ENCODE assay signal across 13 cellular contexts in genomic region chr13:64912141-64912540, GRCh38.
DNase-seq lines count a peak whose midpoint lies in the region; ATAC-seq and TF ChIP-seq lines count a peak whose summit lies in the region.
"Had no signal": no experiment of that assay in that cellular context is flagged by ENCODE, and none has a peak within 500 bp of the region (broad histone marks: within the 10 kb centered on the region; RNA-seq: fewer than 3 reads in every experiment).

No MANE protein-coding gene starts in this region.

- TF ChIP-seq CTCF in AG04450 (IDR thresholded peaks at IDR 0.05; ENCODE audit: low read depth, low read length), result no peak
- TF ChIP-seq CTCF in cardiac fibroblast (IDR thresholded peaks at IDR 0.05; ENCODE audit: low read depth, low read length), result no peak

- CTCF ChIA-PET in AG04450 (lab: Charles Lee), result interaction anchor here (0.6 kb wide), 1 partner anchor 54 kb away, joined by 3 read pairs; no protein-coding TSS in a partner anchor

- DNase-seq in AG04450 (ENCODE audit: low read depth, low spot score), result peak; percentile 23
- DNase-seq in M059J (ENCODE audit: low read depth), result peak; percentile 9
- peak; percentile 64 to 76 for DNase-seq in cardiac fibroblast (ENCODE audit: low read depth in 2 of 2)
- DNase-seq in lung microvascular endothelial cell (ENCODE audit: low read depth in 2 of 2), result peak; percentile 7 to 77
- DNase-seq in activated effector memory CD4-positive, alpha-beta T cell treated with Interleukin-2 at 50 U/mL for 16 hours, result no peak
- DNase-seq: activated naive CD4-positive, alpha-beta T cell treated with Interleukin-2 at 50 U/mL for 16 hours; pancreas; stimulated activated CD4-positive, alpha-beta T cell treated with anti-CD3 and anti-CD28 coated beads, Interleukin-15, amount 100 ng/mL, for 24 hours; transverse colon had no signal

- H3K9me3 ChIP-seq in AG04450 (ENCODE audit: control insufficient read depth, insufficient read depth, low read length), result no peaks in the 10 kb centered on the region
- H3K9me3 ChIP-seq: pancreas had no signal

- POLR2A ChIA-PET in AG04450 (lab: Yijun Ruan, JAX), result no interaction called here

- ATAC-seq in GM18517 (IDR thresholded peaks at IDR 0.05; ENCODE audit: unreplicated experiment) (no peak), HG03135 (IDR thresholded peaks at IDR 0.05; ENCODE audit: unreplicated experiment) (no peak), GM18502 (IDR thresholded peaks at IDR 0.05; ENCODE audit: poor library complexity, unreplicated experiment) (no peak)
- ATAC-seq: pancreas, WTC11 had no signal

- H3K27ac ChIP-seq in AG04450 (ENCODE audit: low read depth, low read length), result no peak overlapping the region
- H3K27ac ChIP-seq: pancreas, transverse colon had no signal

- H3K4me3 ChIP-seq in AG04450 (ENCODE audit: low read depth, low read length) (no peak overlapping the region), cardiac fibroblast (replicated peaks in 1 of 2; ENCODE audit: low read depth in 2 of 2, low read length in 2 of 2) (no peak overlapping the region)
- H3K4me3 ChIP-seq: pancreas, transverse colon had no signal

- no peaks in the 10 kb centered on the region for H3K27me3 ChIP-seq in AG04450 (ENCODE audit: control insufficient read depth, insufficient read depth, low read length)
- H3K27me3 ChIP-seq: pancreas, transverse colon had no signal
